ENCODE assay signal across 9 cellular contexts in the genomic region with DNA sequence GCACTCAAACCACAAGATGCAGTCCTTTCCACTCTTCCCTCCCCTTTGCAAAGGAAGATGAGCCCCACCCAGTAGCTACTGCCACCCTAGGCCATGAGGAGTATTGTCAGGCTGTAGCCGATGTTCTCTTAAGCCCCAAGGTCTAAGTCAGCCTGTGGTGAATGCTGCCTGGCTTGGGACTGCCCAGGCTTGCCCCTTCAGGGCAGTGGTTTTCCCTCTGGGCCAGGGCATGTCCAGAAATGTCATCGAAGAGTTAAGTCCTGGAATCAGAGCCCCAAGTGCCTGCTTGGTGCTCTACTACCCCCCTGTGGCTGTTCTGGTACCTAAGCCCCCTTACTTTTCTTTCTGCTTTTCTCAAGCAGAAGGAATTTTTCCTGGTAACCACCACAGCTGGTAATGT. TPM values are rescaled to one million over a fixed set of nuclear protein-coding genes. Genes with fewer than 3 reads are reported as not detected.
DNase-seq lines count a peak whose midpoint lies in the region; ATAC-seq and TF ChIP-seq lines count a peak whose summit lies in the region.
"Had no signal": no experiment of that assay in that cellular context is flagged by ENCODE, and none has a peak within 500 bp of the region (broad histone marks: within the 10 kb centered on the region; RNA-seq: fewer than 3 reads in every experiment).

No MANE protein-coding gene starts in this region.

- H3K27me3 ChIP-seq in adipocyte (replicated peaks; ENCODE audit: control insufficient read depth, insufficient read depth, low read length) = no peaks in the 10 kb centered on the region
- H3K27me3 ChIP-seq: neutrophil had no signal

- intact Hi-C loops in mucosa of descending colon (cut with DNase I, micrococcal nuclease) = no loop called here

- H3K4me1 ChIP-seq in adipocyte (ENCODE audit: control insufficient read depth, insufficient read depth, low read length) (no peaks in the 10 kb centered on the region), mucosa of descending colon (ENCODE audit: low read depth) (no peaks in the 10 kb centered on the region)

- H3K4me3 ChIP-seq in adipocyte (ENCODE audit: low read length) = no peak overlapping the region
- no peak overlapping the region for H3K4me3 ChIP-seq in mucosa of descending colon

- TF ChIP-seq CTCF in mucosa of descending colon (IDR thresholded peaks at IDR 0.05) = no peak

- DNase-seq in EL = peak; percentile 64
- DNase-seq in adipocyte (ENCODE audit: low read depth) = peak; percentile 29
- peak; percentile 55 for DNase-seq in myocyte (ENCODE audit: low read depth)
- no peak for DNase-seq in mucosa of descending colon
- no peak for DNase-seq in amygdala (lab: John Stamatoyannopoulos, UW)

- ATAC-seq in GM19438 (IDR thresholded peaks at IDR 0.05; ENCODE audit: low read depth, unreplicated experiment) = peak; percentile 76
- peak; percentile 87 for ATAC-seq in HG03520 (IDR thresholded peaks at IDR 0.05; ENCODE audit: unreplicated experiment)
- ATAC-seq in mucosa of descending colon = no peak
- no peak for ATAC-seq in HG02970 (IDR thresholded peaks at IDR 0.05; ENCODE audit: low FRiP score, unreplicated experiment)

- H3K9ac ChIP-seq in adipocyte (ENCODE audit: low read length) = no peak overlapping the region

- H3K36me3 ChIP-seq in adipocyte (ENCODE audit: control insufficient read depth, insufficient read depth, low read length, severe bottlenecking) (no peaks in the 10 kb centered on the region), mucosa of descending colon (ENCODE audit: low read depth) (no peaks in the 10 kb centered on the region)
- H3K36me3 ChIP-seq: neutrophil had no signal

- H3K9me3 ChIP-seq in adipocyte (ENCODE audit: control insufficient read depth, low read length) (peaks cover 12% of the 10 kb centered on the region), mucosa of descending colon (no peaks in the 10 kb centered on the region)
- H3K9me3 ChIP-seq: neutrophil had no signal

RNA-seq across cellular contexts. Expression of gene PGK1, which starts 11.8 kb away (rescaled TPM):
- total RNA-seq in myocyte (277 and 371 TPM in 2 replicates), mucosa of descending colon (100 to 1,000 TPM; 236 to 369 (median 310) TPM)
- 670 TPM for polyA plus RNA-seq in myocyte (2012)

RNA-seq across cellular contexts. Expression of gene TAF9B, which starts 47.2 kb away (rescaled TPM):
- total RNA-seq in myocyte (56.2 and 63.0 TPM in 2 replicates), mucosa of descending colon (10 to 100 TPM in 1 of 3 donors, 1 to 10 TPM in 2; 3.3 to 17.7 (median 8.5) TPM)
- 11.4 TPM for polyA plus RNA-seq in myocyte (2012)

Comparison
In these comparisons a context has a peak if more than half of its experiments do, and no peak if none do; other contexts are left out.
1. DNase-seq: peak in EL (single experiment), adipocyte (single experiment) and myocyte (single experiment); none in mucosa of descending colon (0 of 3) and amygdala (0 of 56).
2. ATAC-seq: peak in GM19438 (single experiment) and HG03520 (single experiment); none in mucosa of descending colon (single experiment) and HG02970 (single experiment).